Comparison of ENCODE assay signal across 13 cellular contexts in genomic region chr14:31893156-31893813, GRCh38.
DNase-seq lines count a peak whose midpoint lies in the region; ATAC-seq, FAIRE-seq and TF ChIP-seq lines count a peak whose summit lies in the region.
"Had no signal": no experiment of that assay in that cellular context is flagged by ENCODE, and none has a peak within 500 bp of the region (broad histone marks: within the 10 kb centered on the region; RNA-seq: fewer than 3 reads in every experiment).

No MANE protein-coding gene starts in this region.

- peaks cover 0 to 3% (median 1%) of the 10 kb centered on the region in 3 donors for H3K27me3 Mint-ChIP-seq in CD14-positive monocyte (ENCODE audit: low read depth in 3 of 3)
- no peaks in the 10 kb centered on the region for H3K27me3 Mint-ChIP-seq in stimulated activated naive B cell treated with anti-CD40 and anti-IgM and Interleukin-4, amounts not matched to agents 10 μg/mL and 1 μg/mL and 100 μg/mL, for 72 hours
- H3K27me3 Mint-ChIP-seq: stimulated activated naive CD8-positive, alpha-beta T cell treated with anti-CD3 and anti-CD28 coated beads, Interleukin-15, Interleukin-2, amounts not matched to agents 100 ng/mL and 50 ng/mL, for 24 hours had no signal

- H3K4me3 ChIP-seq in right cardiac atrium (ENCODE audit: low read length) (no peak overlapping the region), aorta (ENCODE audit: low read length in 2 of 2) (no peak overlapping the region)
- H3K4me3 ChIP-seq: sigmoid colon had no signal

- H3K4me3 Mint-ChIP-seq in CD14-positive monocyte = no peak overlapping the region
- H3K4me3 Mint-ChIP-seq in stimulated activated naive B cell treated with anti-CD40 and anti-IgM and Interleukin-4, amounts not matched to agents 10 μg/mL and 1 μg/mL and 100 μg/mL, for 72 hours = no peak overlapping the region
- H3K4me3 Mint-ChIP-seq: immature natural killer cell; stimulated activated naive CD8-positive, alpha-beta T cell treated with anti-CD3 and anti-CD28 coated beads, Interleukin-15, Interleukin-2, amounts not matched to agents 100 ng/mL and 50 ng/mL, for 24 hours had no signal

- H3K27ac Mint-ChIP-seq in CD14-positive monocyte = no peak overlapping the region
- no peak overlapping the region for H3K27ac Mint-ChIP-seq in stimulated activated naive B cell treated with anti-CD40 and anti-IgM and Interleukin-4, amounts not matched to agents 10 μg/mL and 1 μg/mL and 100 μg/mL, for 72 hours
- H3K27ac Mint-ChIP-seq: immature natural killer cell; stimulated activated naive CD8-positive, alpha-beta T cell treated with anti-CD3 and anti-CD28 coated beads, Interleukin-15, Interleukin-2, amounts not matched to agents 100 ng/mL and 50 ng/mL, for 24 hours had no signal

- H3K4me1 ChIP-seq in right cardiac atrium (ENCODE audit: control insufficient read depth, insufficient read depth, low read length) (peaks cover 10% of the 10 kb centered on the region), aorta (ENCODE audit: control insufficient read depth in 1 of 2, insufficient read depth in 2 of 2, low read length in 2 of 2) (no peaks in the 10 kb centered on the region)

- H3K36me3 Mint-ChIP-seq in CD14-positive monocyte = no peaks in the 10 kb centered on the region
- H3K36me3 Mint-ChIP-seq in stimulated activated naive B cell treated with anti-CD40 and anti-IgM and Interleukin-4, amounts not matched to agents 10 μg/mL and 1 μg/mL and 100 μg/mL, for 72 hours = peaks cover 0 to 2% of the 10 kb centered on the region in 2 donors

- H3K27ac ChIP-seq in VCaP (peak overlapping the region; percentile 73), right cardiac atrium (ENCODE audit: low read length) (peak overlapping the region; percentile 62), aorta (ENCODE audit: low read depth in 1 of 2, low read length in 2 of 2) (no peak overlapping the region)
- H3K27ac ChIP-seq: sigmoid colon had no signal

- intact Hi-C loops in right cardiac atrium (cut with DNase I) = no loop called here
- intact Hi-C loops in aorta (cut with DNase I) = no loop called here
- intact Hi-C loops in CD14-positive monocyte (cut with micrococcal nuclease) = no loop called here

- no peak for TF ChIP-seq CTCF in VCaP (conservative IDR thresholded peaks at IDR 0.05)
- no peak for TF ChIP-seq CTCF in CD14-positive monocyte (IDR thresholded peaks at IDR 0.05)

- 55% methylated on average over 6 of the region's 6 CpGs for WGBS in right cardiac atrium
- WGBS in aorta, 2 donors = 69 to 70% methylated on average over 6 of the region's 6 CpGs

- no peaks in the 10 kb centered on the region for H3K36me3 ChIP-seq in aorta (ENCODE audit: control insufficient read depth in 1 of 2, insufficient read depth in 2 of 2, low read length in 1 of 2)
- H3K36me3 ChIP-seq: sigmoid colon had no signal

- ATAC-seq in right cardiac atrium (peak; percentile 36 to 51), aorta (ENCODE audit: low FRiP score) (no peak)
- ATAC-seq in stimulated activated naive B cell treated with anti-CD40 and anti-IgM and Interleukin-4, amounts not matched to agents 10 μg/mL and 1 μg/mL and 100 μg/mL, for 72 hours (replicated peaks) = no peak

- no peaks in the 10 kb centered on the region for H3K9me3 ChIP-seq in right cardiac atrium (ENCODE audit: control insufficient read depth, low read length)
- no peaks in the 10 kb centered on the region for H3K9me3 ChIP-seq in aorta (ENCODE audit: control insufficient read depth, low read length)
- H3K9me3 ChIP-seq: sigmoid colon had no signal

- H3K27me3 ChIP-seq in right cardiac atrium (ENCODE audit: control insufficient read depth, insufficient read depth) (no peaks in the 10 kb centered on the region), aorta (ENCODE audit: control insufficient read depth in 1 of 2, insufficient read depth in 2 of 2, low read length in 1 of 2) (no peaks in the 10 kb centered on the region)
- H3K27me3 ChIP-seq: sigmoid colon had no signal

- H3K9me3 Mint-ChIP-seq in CD14-positive monocyte = peaks cover 0 to 3% (median 0%) of the 10 kb centered on the region in 7 donors
- peaks cover 0 to 1% of the 10 kb centered on the region in 2 donors for H3K9me3 Mint-ChIP-seq in stimulated activated naive B cell treated with anti-CD40 and anti-IgM and Interleukin-4, amounts not matched to agents 10 μg/mL and 1 μg/mL and 100 μg/mL, for 72 hours
- H3K9me3 Mint-ChIP-seq: stimulated activated naive CD8-positive, alpha-beta T cell treated with anti-CD3 and anti-CD28 coated beads, Interleukin-15, Interleukin-2, amounts not matched to agents 100 ng/mL and 50 ng/mL, for 24 hours had no signal

- peaks cover 7% of the 10 kb centered on the region for H3K4me1 Mint-ChIP-seq in CD14-positive monocyte
- peaks cover 8 to 16% of the 10 kb centered on the region in 2 donors for H3K4me1 Mint-ChIP-seq in stimulated activated naive B cell treated with anti-CD40 and anti-IgM and Interleukin-4, amounts not matched to agents 10 μg/mL and 1 μg/mL and 100 μg/mL, for 72 hours
- H3K4me1 Mint-ChIP-seq: immature natural killer cell had no signal

- peak; percentile 60 for FAIRE-seq in HTR-8/SVneo (lab: Jason Lieb, UNC)

- DNase-seq in HTR-8/SVneo (ENCODE audit: insufficient read length, low spot score) = no peak
- DNase-seq in right cardiac atrium = no peak
- peak; percentile 32 for DNase-seq in renal cortical epithelial cell (ENCODE audit: low read depth)
- DNase-seq in aorta = no peak
- DNase-seq in NCI-H526 (lab: John Stamatoyannopoulos, UW) = no peak
- DNase-seq in CD14-positive monocyte (ENCODE audit: low spot score) = no peak
- DNase-seq in stimulated activated naive B cell treated with anti-CD40 and anti-IgM and Interleukin-4, amounts not matched to agents 10 μg/mL and 1 μg/mL and 100 μg/mL, for 72 hours = no peak
- DNase-seq: activated CD4-positive, alpha-beta T cell treated with anti-CD3 and anti-CD28 coated beads, Interleukin-2, amount 50 U/mL, for 48 hours; immature natural killer cell; SIG-M5; sigmoid colon had no signal

Comparison
In these comparisons a context has a peak if more than half of its experiments do, and no peak if none do; other contexts are left out.
1. H3K27ac ChIP-seq: peak in VCaP (single experiment) and right cardiac atrium (single experiment); none in aorta (0 of 2).
2. ATAC-seq: peak in right cardiac atrium (2 of 2); none in aorta (single experiment) and stimulated activated naive B cell treated with anti-CD40 and anti-IgM and Interleukin-4, amounts not matched to agents 10 μg/mL and 1 μg/mL and 100 μg/mL, for 72 hours (0 of 2).